32 cellular contexts compared by ENCODE assay signal in genomic region chr14:94613720-94614644, GRCh38. TPM values are rescaled to one million over a fixed set of nuclear protein-coding genes. Genes with fewer than 3 reads are reported as not detected.
"Had no signal": no experiment of that assay in that cellular context is flagged by ENCODE, and none has a peak within 500 bp of the region (broad histone marks: within the 10 kb centered on the region; RNA-seq: fewer than 3 reads in every experiment).

No MANE protein-coding gene starts in this region.

- DNase-seq: activated CD4-positive, alpha-beta T cell treated with anti-CD3 and anti-CD28 coated beads, Interleukin-2, amount 10 ng/mL, durations not matched to agents 7 days and 5 days; activated CD4-positive, CD25-positive, alpha-beta regulatory T cell treated with anti-CD3 and anti-CD28 coated beads, Interleukin-2, amount 50 U/mL, for 72 hours; activated naive CD4-positive, alpha-beta T cell treated with Interleukin-2 at 50 U/mL for 16 hours; activated naive CD8-positive, alpha-beta T cell treated with anti-CD3 and anti-CD28 coated beads for 36 hours; activated T-cell treated with anti-CD3 and anti-CD28 coated beads, Interleukin-2, amount 50 U/mL, for 24 hours; colonic mucosa; foreskin fibroblast; immature natural killer cell; kidney glomerular epithelial cell; left ventricle myocardium superior; right cardiac atrium; stimulated activated CD4-positive, alpha-beta T cell treated with anti-CD3 and anti-CD28 coated beads, Interleukin-2, amount 100 ng/mL, for 48 hours; stimulated activated CD8-positive, alpha-beta memory T cell treated with anti-CD3 and anti-CD28 coated beads, Interleukin-4, amount 100 ng/mL, for 48 hours; stimulated activated naive B cell treated with anti-CD40 and anti-IgM and Interleukin-4, amounts not matched to agents 10 μg/mL and 1 μg/mL and 100 μg/mL, for 72 hours; SW 1271; T-helper 17 cell; upper lobe of right lung had no signal

- H3K27ac Mint-ChIP-seq: activated CD4-positive, alpha-beta T cell treated with anti-CD3 and anti-CD28 coated beads, Interleukin-2, amount 10 ng/mL, durations not matched to agents 7 days and 5 days; activated naive CD8-positive, alpha-beta T cell treated with anti-CD3 and anti-CD28 coated beads for 36 hours; activated T-cell treated with anti-CD3 and anti-CD28 coated beads, Interleukin-2, amount 50 U/mL, for 24 hours; activated T-helper 17 cell treated with anti-CD3 and anti-CD28 coated beads, Interleukin-2, amount 50 U/mL, for 72 hours; immature natural killer cell; memory B cell; nephron; stimulated activated naive B cell treated with anti-CD40 and anti-IgM and Interleukin-4, amounts not matched to agents 10 μg/mL and 1 μg/mL and 100 μg/mL, for 72 hours; T-helper 17 cell had no signal

- H3K9me3 ChIP-seq: colonic mucosa, neutrophil had no signal

- H3K9ac ChIP-seq: parathyroid adenoma had no signal

- H3K27me3 ChIP-seq: colonic mucosa, neutrophil, upper lobe of right lung had no signal

- H3K27me3 Mint-ChIP-seq: activated CD4-positive, alpha-beta T cell treated with anti-CD3 and anti-CD28 coated beads, Interleukin-2, amount 10 ng/mL, durations not matched to agents 7 days and 5 days; activated T-cell treated with anti-CD3 and anti-CD28 coated beads, Interleukin-2, amount 50 U/mL, for 24 hours; memory B cell; stimulated activated naive B cell treated with anti-CD40 and anti-IgM and Interleukin-4, amounts not matched to agents 10 μg/mL and 1 μg/mL and 100 μg/mL, for 72 hours had no signal

- H3K4me1 Mint-ChIP-seq: activated CD4-positive, alpha-beta T cell treated with anti-CD3 and anti-CD28 coated beads, Interleukin-2, amount 10 ng/mL, durations not matched to agents 7 days and 5 days; activated naive CD8-positive, alpha-beta T cell treated with anti-CD3 and anti-CD28 coated beads for 36 hours; activated T-helper 17 cell treated with anti-CD3 and anti-CD28 coated beads, Interleukin-2, amount 50 U/mL, for 72 hours; immature natural killer cell; memory B cell; nephron; stimulated activated naive B cell treated with anti-CD40 and anti-IgM and Interleukin-4, amounts not matched to agents 10 μg/mL and 1 μg/mL and 100 μg/mL, for 72 hours; T-helper 17 cell had no signal

- H3K4me1 ChIP-seq: colonic mucosa, parathyroid adenoma, upper lobe of right lung had no signal

- H3K4me3 ChIP-seq: colonic mucosa, SK-N-MC, smooth muscle cell, upper lobe of right lung had no signal

- ATAC-seq: activated T-helper 17 cell treated with anti-CD3 and anti-CD28 coated beads, Interleukin-2, amount 50 U/mL, for 72 hours; stimulated activated naive B cell treated with anti-CD40 and anti-IgM and Interleukin-4, amounts not matched to agents 10 μg/mL and 1 μg/mL and 100 μg/mL, for 72 hours; T-helper 17 cell had no signal

- H3K4me2 ChIP-seq: smooth muscle cell had no signal

- H3K36me3 Mint-ChIP-seq: activated naive CD8-positive, alpha-beta T cell treated with anti-CD3 and anti-CD28 coated beads for 36 hours; memory B cell had no signal

- FAIRE-seq: astrocyte had no signal

- H3K27ac ChIP-seq: colonic mucosa, epithelial cell of prostate, neutrophil, parathyroid adenoma, SK-N-MC, upper lobe of right lung, VCaP had no signal

- H3K36me3 ChIP-seq: colonic mucosa, neutrophil, upper lobe of right lung had no signal

- H3K9me3 Mint-ChIP-seq: activated CD4-positive, alpha-beta T cell treated with anti-CD3 and anti-CD28 coated beads, Interleukin-2, amount 10 ng/mL, durations not matched to agents 7 days and 5 days; activated T-helper 17 cell treated with anti-CD3 and anti-CD28 coated beads, Interleukin-2, amount 50 U/mL, for 72 hours had no signal

- H3K4me3 Mint-ChIP-seq: activated CD4-positive, alpha-beta T cell treated with anti-CD3 and anti-CD28 coated beads, Interleukin-2, amount 10 ng/mL, durations not matched to agents 7 days and 5 days; activated naive CD8-positive, alpha-beta T cell treated with anti-CD3 and anti-CD28 coated beads for 36 hours; activated T-cell treated with anti-CD3 and anti-CD28 coated beads, Interleukin-2, amount 50 U/mL, for 24 hours; activated T-helper 17 cell treated with anti-CD3 and anti-CD28 coated beads, Interleukin-2, amount 50 U/mL, for 72 hours; immature natural killer cell; memory B cell; nephron; stimulated activated naive B cell treated with anti-CD40 and anti-IgM and Interleukin-4, amounts not matched to agents 10 μg/mL and 1 μg/mL and 100 μg/mL, for 72 hours; T-helper 17 cell had no signal

- H3K79me2 ChIP-seq: parathyroid adenoma had no signal

RNA-seq across cellular contexts. Expression of gene SERPINA3, which starts 1.8 kb away (rescaled TPM):
- total RNA-seq: activated CD4-positive, alpha-beta T cell treated with anti-CD3 and anti-CD28 coated beads, Interleukin-2, amount 10 ng/mL, durations not matched to agents 7 days and 5 days; activated naive CD8-positive, alpha-beta T cell treated with anti-CD3 and anti-CD28 coated beads for 36 hours; activated T-helper 17 cell treated with anti-CD3 and anti-CD28 coated beads, Interleukin-2, amount 50 U/mL, for 72 hours; mononuclear cell; T-helper 17 cell had no signal
- polyA plus RNA-seq: immature natural killer cell had no signal

RNA-seq across cellular contexts. Expression of gene SERPINA5, which starts 32.8 kb away (rescaled TPM):
- total RNA-seq: activated CD4-positive, alpha-beta T cell treated with anti-CD3 and anti-CD28 coated beads, Interleukin-2, amount 10 ng/mL, durations not matched to agents 7 days and 5 days; activated naive CD8-positive, alpha-beta T cell treated with anti-CD3 and anti-CD28 coated beads for 36 hours; activated T-helper 17 cell treated with anti-CD3 and anti-CD28 coated beads, Interleukin-2, amount 50 U/mL, for 72 hours; bronchial epithelial cell; mononuclear cell; myocyte; T-helper 17 cell had no signal
- polyA plus RNA-seq: immature natural killer cell had no signal

RNA-seq across cellular contexts. Expression of gene SERPINA4, which starts 52.7 kb away (rescaled TPM):
- total RNA-seq: activated CD4-positive, alpha-beta T cell treated with anti-CD3 and anti-CD28 coated beads, Interleukin-2, amount 10 ng/mL, durations not matched to agents 7 days and 5 days; activated naive CD8-positive, alpha-beta T cell treated with anti-CD3 and anti-CD28 coated beads for 36 hours; activated T-helper 17 cell treated with anti-CD3 and anti-CD28 coated beads, Interleukin-2, amount 50 U/mL, for 72 hours; astrocyte; bronchial epithelial cell; glomerular endothelial cell; left ventricle myocardium superior; myocyte; pulmonary artery endothelial cell; right cardiac atrium; smooth muscle cell; T-helper 17 cell; upper lobe of right lung had no signal
- polyA plus RNA-seq: immature natural killer cell, right cardiac atrium, smooth muscle cell had no signal
